ENCODE assay signal across 15 cellular contexts in the genomic region with DNA sequence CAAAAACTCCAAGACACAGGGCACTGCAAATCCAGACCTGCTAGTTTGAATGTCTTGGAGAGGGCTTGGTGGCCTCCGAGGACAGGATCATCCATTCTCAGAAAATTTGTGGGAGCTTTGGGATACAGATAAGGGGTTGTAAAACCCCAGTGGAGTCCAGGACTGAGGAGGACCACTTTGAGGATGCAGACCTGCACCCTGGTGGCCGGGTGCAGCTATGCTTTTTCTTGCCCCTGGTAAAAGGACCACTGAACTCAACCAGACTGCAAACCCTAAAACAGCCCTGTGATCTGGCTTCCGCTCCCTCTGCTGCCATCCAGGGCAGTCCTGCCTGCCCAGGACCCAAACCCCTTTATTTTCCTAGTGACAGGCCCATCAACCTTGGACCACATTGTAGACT.
DNase-seq lines count a peak whose midpoint lies in the region; ATAC-seq and TF ChIP-seq lines count a peak whose summit lies in the region.
"Had no signal": no experiment of that assay in that cellular context is flagged by ENCODE, and none has a peak within 500 bp of the region (broad histone marks: within the 10 kb centered on the region; RNA-seq: fewer than 3 reads in every experiment).

No MANE protein-coding gene starts in this region.

- DNase-seq in ELF-1 (ENCODE audit: low read depth, low spot score), result peak; percentile 43
- DNase-seq in HuH-7 (ENCODE audit: low spot score), result peak; percentile 11
- no peak for DNase-seq in astrocyte of the spinal cord (ENCODE audit: low read depth, low spot score)
- DNase-seq in left lobe of liver (ENCODE audit: low spot score), result no peak
- no peak for DNase-seq in dorsolateral prefrontal cortex
- no peak for DNase-seq in stimulated activated CD4-positive, alpha-beta T cell treated with anti-CD3 and anti-CD28 coated beads, Interleukin-12 subunit alpha, Interleukin-12 subunit beta, amount 100 ng/mL, for 4 hours
- DNase-seq in NCI-H1694 (lab: John Stamatoyannopoulos, UW), result no peak
- DNase-seq in ureter (ENCODE audit: low spot score), result no peak
- DNase-seq: activated CD4-positive, alpha-beta memory T cell treated with anti-CD3 and anti-CD28 coated beads, Interleukin-2, amount 10 ng/mL, durations not matched to agents 7 days and 5 days; activated naive CD8-positive, alpha-beta T cell treated with anti-CD3 and anti-CD28 coated beads, Interleukin-2, amount 10 ng/mL, durations not matched to agents 7 days and 5 days; kidney; NCI-H2029 treated with DMSO at 0.1 percent for 48 hours; nucleus accumbens; stimulated activated CD4-positive, alpha-beta T cell treated with anti-CD3 and anti-CD28 coated beads, Interleukin-2, amount 100 ng/mL, for 48 hours had no signal

- H3K27ac ChIP-seq in dorsolateral prefrontal cortex, result no peak overlapping the region
- H3K27ac ChIP-seq: SJSA1 had no signal

- no peak overlapping the region for H3K4me3 ChIP-seq in astrocyte of the spinal cord (ENCODE audit: low read depth, low read length)
- H3K4me3 ChIP-seq in dorsolateral prefrontal cortex, result no peak overlapping the region
- H3K4me3 ChIP-seq: SJSA1 had no signal

- in situ Hi-C loops in astrocyte of the spinal cord (cut with HindIII; ENCODE audit: low sequenced_read_pairs), result no loop called here

- peak; percentile 13 for ATAC-seq in left lobe of liver

- intact Hi-C loops in dorsolateral prefrontal cortex (cut with DNase I), result no loop called here

- TF ChIP-seq CTCF in astrocyte of the spinal cord (IDR thresholded peaks at IDR 0.05; ENCODE audit: low read depth, low read length) (peak; percentile 45), dorsolateral prefrontal cortex (IDR thresholded peaks at IDR 0.05 in 54 of 56, conservative IDR thresholded peaks at IDR 0.05 in 2 of 56; ENCODE audit: low read depth in 1 of 56, partially characterized antibody in 56 of 56) (no peak)

- peaks cover 0 to 3% (median 0%) of the 10 kb centered on the region in 45 donors for H3K27me3 ChIP-seq in dorsolateral prefrontal cortex
- H3K27me3 ChIP-seq: SJSA1 had no signal

Comparison
In these comparisons a context has a peak if more than half of its experiments do, and no peak if none do; other contexts are left out.
1. DNase-seq: peak in ELF-1 (single experiment) and HuH-7 (single experiment); none in astrocyte of the spinal cord (single experiment), left lobe of liver (single experiment), dorsolateral prefrontal cortex (0 of 10), stimulated activated CD4-positive, alpha-beta T cell treated with anti-CD3 and anti-CD28 coated beads, Interleukin-12 subunit alpha, Interleukin-12 subunit beta, amount 100 ng/mL, for 4 hours (single experiment), NCI-H1694 (single experiment) and ureter (single experiment).